Comparison of ENCODE assay signal across 14 cellular contexts in the genomic region with DNA sequence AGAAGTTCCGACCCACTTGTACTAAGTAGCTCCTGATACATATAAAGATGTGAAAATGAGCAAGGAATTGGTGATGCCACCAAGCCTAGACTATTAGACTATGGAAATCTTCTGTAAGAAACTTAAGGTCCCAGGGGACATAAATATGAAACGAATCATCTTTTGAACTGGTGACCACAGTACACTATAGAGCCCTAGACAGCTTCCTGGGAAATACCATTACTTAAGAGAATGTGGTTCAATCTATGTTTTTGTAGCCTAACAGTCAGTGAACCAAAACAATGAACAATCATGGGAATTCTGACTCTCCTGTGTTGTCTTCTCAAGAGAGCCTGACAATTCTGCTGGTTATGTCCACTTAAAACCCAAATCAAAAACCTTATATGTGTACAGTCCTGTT.
DNase-seq lines count a peak whose midpoint lies in the region; ATAC-seq, FAIRE-seq and TF ChIP-seq lines count a peak whose summit lies in the region.
"Had no signal": no experiment of that assay in that cellular context is flagged by ENCODE, and none has a peak within 500 bp of the region (broad histone marks: within the 10 kb centered on the region; RNA-seq: fewer than 3 reads in every experiment).

No MANE protein-coding gene starts in this region.

- H3K9me2 ChIP-seq in GM23338 (ENCODE audit: insufficient read depth), result peaks cover 12% of the 10 kb centered on the region; the same call in 1 of the 2 replicates

- H3K79me2 ChIP-seq in GM23338 (replicated peaks; ENCODE audit: insufficient read depth), result no peaks in the 10 kb centered on the region

- no peaks in the 10 kb centered on the region for H3K27me3 ChIP-seq in bronchial epithelial cell (ENCODE audit: control insufficient read depth, insufficient read depth, low read length)
- no peaks in the 10 kb centered on the region for H3K27me3 ChIP-seq in GM23338 (ENCODE audit: insufficient read depth)
- H3K27me3 ChIP-seq: suprapubic skin had no signal

- no peak for FAIRE-seq in bronchial epithelial cell (lab: Jason Lieb, UNC)
- FAIRE-seq: H1 had no signal

- no peak overlapping the region for H3K27ac Mint-ChIP-seq in GM23338
- H3K27ac Mint-ChIP-seq in activated T-helper 1 cell treated with anti-CD3 and anti-CD28 coated beads, Interleukin-12 subunit alpha, Interleukin-12 subunit beta, Interleukin-2, Interleukin-4 antibody, amounts not matched to agents 30 ng/mL and 10 ng/mL and 1 ng/mL, durations not matched to agents 14 hours and 24 hours and 36 hours, result no peak overlapping the region
- H3K27ac Mint-ChIP-seq: activated T-helper 2 cell treated with anti-CD3 and anti-CD28 coated beads, Interferon-gamma antibody, Interleukin-2, Interleukin-4, amounts not matched to agents 10 μg/mL and 5 μg/mL and 100 μg/mL, durations not matched to agents 14 hours and 24 hours and 36 hours; brain; CD4-positive, CD25-positive, alpha-beta regulatory T cell had no signal

- H3F3A ChIP-seq in GM23338 (replicated peaks; ENCODE audit: low read depth), result no peaks in the 10 kb centered on the region

- H4K20me1 ChIP-seq in GM23338 (replicated peaks; ENCODE audit: insufficient read depth), result no peaks in the 10 kb centered on the region

- H3K36me3 ChIP-seq in bronchial epithelial cell (ENCODE audit: control insufficient read depth, insufficient read depth, low read length) (no peaks in the 10 kb centered on the region), GM23338 (ENCODE audit: insufficient read depth) (no peaks in the 10 kb centered on the region)
- H3K36me3 ChIP-seq: suprapubic skin had no signal

- H3K4me3 ChIP-seq in bronchial epithelial cell (ENCODE audit: low read depth, low read length) (no peak overlapping the region), GM23338 (no peak overlapping the region)
- H3K4me3 ChIP-seq: mucosa of descending colon, suprapubic skin had no signal

- no peak overlapping the region for H3K4me2 ChIP-seq in GM23338

- no peaks in the 10 kb centered on the region for H3K36me3 Mint-ChIP-seq in GM23338 (ENCODE audit: low read depth)
- H3K36me3 Mint-ChIP-seq in activated T-helper 1 cell treated with anti-CD3 and anti-CD28 coated beads, Interleukin-12 subunit alpha, Interleukin-12 subunit beta, Interleukin-2, Interleukin-4 antibody, amounts not matched to agents 30 ng/mL and 10 ng/mL and 1 ng/mL, durations not matched to agents 14 hours and 24 hours and 36 hours (ENCODE audit: low read depth), result no peaks in the 10 kb centered on the region
- H3K36me3 Mint-ChIP-seq: brain; CD4-positive, CD25-positive, alpha-beta regulatory T cell had no signal

- no peaks in the 10 kb centered on the region for H3K9me3 Mint-ChIP-seq in GM23338
- H3K9me3 Mint-ChIP-seq in activated T-helper 1 cell treated with anti-CD3 and anti-CD28 coated beads, Interleukin-12 subunit alpha, Interleukin-12 subunit beta, Interleukin-2, Interleukin-4 antibody, amounts not matched to agents 30 ng/mL and 10 ng/mL and 1 ng/mL, durations not matched to agents 14 hours and 24 hours and 36 hours, result no peaks in the 10 kb centered on the region
- H3K9me3 Mint-ChIP-seq: activated T-helper 2 cell treated with anti-CD3 and anti-CD28 coated beads, Interferon-gamma antibody, Interleukin-2, Interleukin-4, amounts not matched to agents 10 μg/mL and 5 μg/mL and 100 μg/mL, durations not matched to agents 14 hours and 24 hours and 36 hours; brain had no signal

- H2AFZ ChIP-seq in GM23338, result no peak overlapping the region

- TF ChIP-seq CTCF in bronchial epithelial cell (IDR thresholded peaks at IDR 0.05; ENCODE audit: insufficient read depth, low read length, severe bottlenecking) (no peak), GM23338 (conservative IDR thresholded peaks at IDR 0.05; ENCODE audit: low read depth in 2 of 2) (no peak)

- DNase-seq in EH (ENCODE audit: low read depth) (peak; percentile 93), LHCN-M2 (ENCODE audit: low read depth) (peak; percentile 70), bronchial epithelial cell (ENCODE audit: low read depth) (peak; percentile 2), non-pigmented ciliary epithelial cell (ENCODE audit: low read depth) (peak; percentile 14), GM23338 (ENCODE audit: low spot score) (no peak), NCI-H1105 (lab: John Stamatoyannopoulos, UW) (no peak), left colon (no peak)
- DNase-seq in activated T-helper 1 cell treated with anti-CD3 and anti-CD28 coated beads, Interleukin-12 subunit alpha, Interleukin-12 subunit beta, Interleukin-2, Interleukin-4 antibody, amounts not matched to agents 30 ng/mL and 10 ng/mL and 1 ng/mL, durations not matched to agents 14 hours and 24 hours and 36 hours (ENCODE audit: low spot score), result no peak
- DNase-seq: CD4-positive, CD25-positive, alpha-beta regulatory T cell; mucosa of descending colon had no signal

- intact Hi-C loops in activated T-helper 1 cell treated with anti-CD3 and anti-CD28 coated beads, Interleukin-12 subunit alpha, Interleukin-12 subunit beta, Interleukin-2, Interleukin-4 antibody, amounts not matched to agents 30 ng/mL and 10 ng/mL and 1 ng/mL, durations not matched to agents 14 hours and 24 hours and 36 hours (cut with micrococcal nuclease), result no loop called here
- intact Hi-C loops in left colon (cut with DNase I, micrococcal nuclease), result no loop called here

- peaks cover 8% of the 10 kb centered on the region for H3K27me3 Mint-ChIP-seq in GM23338 (ENCODE audit: insufficient read depth, low read depth, poor library complexity)
- peaks cover 11% of the 10 kb centered on the region for H3K27me3 Mint-ChIP-seq in activated T-helper 1 cell treated with anti-CD3 and anti-CD28 coated beads, Interleukin-12 subunit alpha, Interleukin-12 subunit beta, Interleukin-2, Interleukin-4 antibody, amounts not matched to agents 30 ng/mL and 10 ng/mL and 1 ng/mL, durations not matched to agents 14 hours and 24 hours and 36 hours (ENCODE audit: insufficient read depth)
- H3K27me3 Mint-ChIP-seq: brain; CD4-positive, CD25-positive, alpha-beta regulatory T cell had no signal

- H3K4me1 ChIP-seq in GM23338 (ENCODE audit: insufficient read depth), result peaks cover 9% of the 10 kb centered on the region; the same call in 1 of the 2 replicates
- H3K4me1 ChIP-seq: suprapubic skin had no signal

- ATAC-seq in GM23338 (no peak), left colon (no peak)

- no peak overlapping the region for H3K27ac ChIP-seq in GM23338 (ENCODE audit: low read depth)
- H3K27ac ChIP-seq: suprapubic skin had no signal

- H3K4me1 Mint-ChIP-seq in GM23338, result peaks cover 12% of the 10 kb centered on the region
- no peaks in the 10 kb centered on the region for H3K4me1 Mint-ChIP-seq in activated T-helper 1 cell treated with anti-CD3 and anti-CD28 coated beads, Interleukin-12 subunit alpha, Interleukin-12 subunit beta, Interleukin-2, Interleukin-4 antibody, amounts not matched to agents 30 ng/mL and 10 ng/mL and 1 ng/mL, durations not matched to agents 14 hours and 24 hours and 36 hours (ENCODE audit: low read depth)
- H3K4me1 Mint-ChIP-seq: CD4-positive, CD25-positive, alpha-beta regulatory T cell had no signal

- no peak overlapping the region for H3K4me3 Mint-ChIP-seq in GM23338
- no peak overlapping the region for H3K4me3 Mint-ChIP-seq in activated T-helper 1 cell treated with anti-CD3 and anti-CD28 coated beads, Interleukin-12 subunit alpha, Interleukin-12 subunit beta, Interleukin-2, Interleukin-4 antibody, amounts not matched to agents 30 ng/mL and 10 ng/mL and 1 ng/mL, durations not matched to agents 14 hours and 24 hours and 36 hours
- H3K4me3 Mint-ChIP-seq: brain; CD4-positive, CD25-positive, alpha-beta regulatory T cell had no signal

TF ChIP-seq in GM23338, 12 proteins besides CTCF, POLR2A, EP300 and RAD21:
- TF ChIP-seq, protein P1, sequence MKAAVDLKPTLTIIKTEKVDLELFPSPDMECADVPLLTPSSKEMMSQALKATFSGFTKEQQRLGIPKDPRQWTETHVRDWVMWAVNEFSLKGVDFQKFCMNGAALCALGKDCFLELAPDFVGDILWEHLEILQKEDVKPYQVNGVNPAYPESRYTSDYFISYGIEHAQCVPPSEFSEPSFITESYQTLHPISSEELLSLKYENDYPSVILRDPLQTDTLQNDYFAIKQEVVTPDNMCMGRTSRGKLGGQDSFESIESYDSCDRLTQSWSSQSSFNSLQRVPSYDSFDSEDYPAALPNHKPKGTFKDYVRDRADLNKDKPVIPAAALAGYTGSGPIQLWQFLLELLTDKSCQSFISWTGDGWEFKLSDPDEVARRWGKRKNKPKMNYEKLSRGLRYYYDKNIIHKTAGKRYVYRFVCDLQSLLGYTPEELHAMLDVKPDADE (IDR thresholded peaks at IDR 0.05), result no peak
- no peak for TF ChIP-seq POLR2AphosphoS5 (IDR thresholded peaks at IDR 0.05; ENCODE audit: low read depth)
- TF ChIP-seq, protein P2, sequence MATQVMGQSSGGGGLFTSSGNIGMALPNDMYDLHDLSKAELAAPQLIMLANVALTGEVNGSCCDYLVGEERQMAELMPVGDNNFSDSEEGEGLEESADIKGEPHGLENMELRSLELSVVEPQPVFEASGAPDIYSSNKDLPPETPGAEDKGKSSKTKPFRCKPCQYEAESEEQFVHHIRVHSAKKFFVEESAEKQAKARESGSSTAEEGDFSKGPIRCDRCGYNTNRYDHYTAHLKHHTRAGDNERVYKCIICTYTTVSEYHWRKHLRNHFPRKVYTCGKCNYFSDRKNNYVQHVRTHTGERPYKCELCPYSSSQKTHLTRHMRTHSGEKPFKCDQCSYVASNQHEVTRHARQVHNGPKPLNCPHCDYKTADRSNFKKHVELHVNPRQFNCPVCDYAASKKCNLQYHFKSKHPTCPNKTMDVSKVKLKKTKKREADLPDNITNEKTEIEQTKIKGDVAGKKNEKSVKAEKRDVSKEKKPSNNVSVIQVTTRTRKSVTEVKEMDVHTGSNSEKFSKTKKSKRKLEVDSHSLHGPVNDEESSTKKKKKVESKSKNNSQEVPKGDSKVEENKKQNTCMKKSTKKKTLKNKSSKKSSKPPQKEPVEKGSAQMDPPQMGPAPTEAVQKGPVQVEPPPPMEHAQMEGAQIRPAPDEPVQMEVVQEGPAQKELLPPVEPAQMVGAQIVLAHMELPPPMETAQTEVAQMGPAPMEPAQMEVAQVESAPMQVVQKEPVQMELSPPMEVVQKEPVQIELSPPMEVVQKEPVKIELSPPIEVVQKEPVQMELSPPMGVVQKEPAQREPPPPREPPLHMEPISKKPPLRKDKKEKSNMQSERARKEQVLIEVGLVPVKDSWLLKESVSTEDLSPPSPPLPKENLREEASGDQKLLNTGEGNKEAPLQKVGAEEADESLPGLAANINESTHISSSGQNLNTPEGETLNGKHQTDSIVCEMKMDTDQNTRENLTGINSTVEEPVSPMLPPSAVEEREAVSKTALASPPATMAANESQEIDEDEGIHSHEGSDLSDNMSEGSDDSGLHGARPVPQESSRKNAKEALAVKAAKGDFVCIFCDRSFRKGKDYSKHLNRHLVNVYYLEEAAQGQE (IDR thresholded peaks at IDR 0.05; ENCODE audit: unreplicated experiment), result no peak
- TF ChIP-seq STAT1 (IDR thresholded peaks at IDR 0.05; ENCODE audit: unreplicated experiment), result no peak
- no peak for TF ChIP-seq EZH2phosphoT487 (IDR thresholded peaks at IDR 0.05; ENCODE audit: unreplicated experiment)

Comparison
In these comparisons a context has a peak if more than half of its experiments do, and no peak if none do; other contexts are left out.
1. DNase-seq: peak in EH (single experiment), LHCN-M2 (single experiment), bronchial epithelial cell (single experiment) and non-pigmented ciliary epithelial cell (single experiment); none in GM23338 (single experiment), activated T-helper 1 cell treated with anti-CD3 and anti-CD28 coated beads, Interleukin-12 subunit alpha, Interleukin-12 subunit beta, Interleukin-2, Interleukin-4 antibody, amounts not matched to agents 30 ng/mL and 10 ng/mL and 1 ng/mL, durations not matched to agents 14 hours and 24 hours and 36 hours (single experiment), NCI-H1105 (single experiment) and left colon (0 of 2).